ENCODE assay signal across 29 cellular contexts in the genomic region with DNA sequence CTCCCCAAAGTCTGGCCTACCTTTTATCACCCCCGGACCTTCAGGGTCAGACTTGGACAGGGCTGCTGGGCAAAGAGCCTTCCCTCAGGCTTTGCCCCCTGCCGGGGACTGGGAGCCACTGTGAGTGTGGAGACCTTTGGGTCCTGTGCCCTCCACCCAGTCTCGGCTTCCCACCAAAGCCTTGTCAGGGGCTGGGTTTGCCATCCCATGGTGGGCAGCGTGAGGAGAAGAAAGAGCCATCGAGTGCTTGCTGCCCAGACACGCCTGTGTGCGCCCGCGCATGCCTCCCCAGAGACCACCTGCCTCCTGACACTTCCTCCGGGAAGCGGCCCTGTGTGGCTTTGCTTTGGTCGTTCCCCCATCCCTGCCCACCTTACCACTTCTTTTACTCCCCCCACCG. TPM values are rescaled to one million over a fixed set of nuclear protein-coding genes. Genes with fewer than 3 reads are reported as not detected.
DNase-seq lines count a peak whose midpoint lies in the region; ATAC-seq and TF ChIP-seq lines count a peak whose summit lies in the region.
"Had no signal": no experiment of that assay in that cellular context is flagged by ENCODE, and none has a peak within 500 bp of the region (broad histone marks: within the 10 kb centered on the region; RNA-seq: fewer than 3 reads in every experiment).

No MANE protein-coding gene starts in this region.

- H3K27ac ChIP-seq in cardiac muscle cell (peak overlapping the region; percentile 76), esophagus muscularis mucosa (replicated peaks in 1 of 4) (peak overlapping the region; percentile 38 to 66 (median 49)), neuronal stem cell (replicated peaks; ENCODE audit: low read length) (no peak overlapping the region), uterus (peak overlapping the region; percentile 55 to 65)
- H3K27ac ChIP-seq: GM23248, left lung, ovary, Peyer's patch, thoracic aorta had no signal

- no peak for TF ChIP-seq POLR2A in esophagus muscularis mucosa (IDR thresholded peaks at IDR 0.05; ENCODE audit: low read depth)
- TF ChIP-seq POLR2A in uterus (IDR thresholded peaks at IDR 0.05) = no peak

- peak overlapping the region; percentile 14 for H3K23ac ChIP-seq in neuronal stem cell (ENCODE audit: low read depth, low read length, poor library complexity)

- no peak for DNase-seq in cardiac muscle cell (ENCODE audit: low read depth in 1 of 2, low spot score in 1 of 2)
- DNase-seq in left ventricle myocardium superior = no peak
- DNase-seq in esophagus muscularis mucosa (ENCODE audit: extremely low spot score) = no peak
- DNase-seq in neuronal stem cell (ENCODE audit: low spot score) = no peak
- DNase-seq in uterus = no peak
- DNase-seq in stimulated activated naive CD4-positive, alpha-beta T cell (lab: John Stamatoyannopoulos, UW) = no peak
- DNase-seq in NK-92 treated with Interleukin-12 subunit alpha and Interleukin-12 subunit beta, amount 100 ng/mL, for 24 hours (lab: John Stamatoyannopoulos, UW) = no peak
- DNase-seq in COLO829 (ENCODE audit: low spot score) = no peak
- DNase-seq: activated CD4-positive, alpha-beta memory T cell treated with anti-CD3 and anti-CD28 coated beads for 36 hours; activated CD4-positive, CD25-positive, alpha-beta regulatory T cell; activated CD8-positive, alpha-beta memory T cell treated with anti-CD3 and anti-CD28 coated beads, Interleukin-2, amount 50 U/mL, for 4 hours; activated naive CD4-positive, alpha-beta T cell treated with anti-CD3 and anti-CD28 coated beads, Interleukin-2, amount 50 U/mL, for 16 hours; amygdala; CD8-positive, alpha-beta T cell; cortex of kidney; DMS153; GM23248; left lung; NCI-H1105 treated with DMSO at 0.1 percent for 48 hours; NCI-H1930; NCI-H2227 treated with DMSO at 0.1 percent for 48 hours; NCI-H526 treated with DMSO at 0.1 percent for 48 hours; Peyer's patch; sigmoid colon; stimulated activated CD4-positive, alpha-beta T cell treated with anti-CD3 and anti-CD28 coated beads, Interleukin-15, amount 100 ng/mL, for 24 hours; stimulated activated naive CD4-positive, alpha-beta T cell treated with Interleukin-2 at 50 U/mL for 16 hours; T-cell had no signal

- no peak for TF ChIP-seq EP300 in esophagus muscularis mucosa (IDR thresholded peaks at IDR 0.05)

- intact Hi-C loops in left ventricle myocardium superior (cut with micrococcal nuclease) = no loop called here
- intact Hi-C loops in esophagus muscularis mucosa (cut with DNase I) = no loop called here
- intact Hi-C loops in uterus (cut with DNase I; ENCODE audit: low total_unique reads) = no loop called here

- H2BK12ac ChIP-seq in neuronal stem cell (ENCODE audit: low read length) = no peak overlapping the region

- H2BK15ac ChIP-seq in neuronal stem cell (ENCODE audit: low read length) = no peak overlapping the region

- H3K4me1 ChIP-seq in cardiac muscle cell (ENCODE audit: low read depth) (peaks cover 3% of the 10 kb centered on the region), esophagus muscularis mucosa (peaks cover 33 to 50% (median 42%) of the 10 kb centered on the region in 4 donors), neuronal stem cell (ENCODE audit: control insufficient read depth in 2 of 2, insufficient read depth in 1 of 2, low read depth in 1 of 2, low read length in 2 of 2) (peaks cover under 1% of the 10 kb centered on the region in 2 donors), uterus (no peaks in the 10 kb centered on the region)

- no peak overlapping the region for H3K4me2 ChIP-seq in neuronal stem cell (ENCODE audit: insufficient read depth, low read length, poor library complexity, severe bottlenecking)

- no peak overlapping the region for H3K18ac ChIP-seq in neuronal stem cell (ENCODE audit: low read length)

- no peak for TF ChIP-seq CTCF in cardiac muscle cell (IDR thresholded peaks at IDR 0.05; ENCODE audit: low read depth, low read length)
- TF ChIP-seq CTCF in esophagus muscularis mucosa (IDR thresholded peaks at IDR 0.05) = no peak
- TF ChIP-seq CTCF in uterus (IDR thresholded peaks at IDR 0.05) = no peak

- no peak for ATAC-seq in left ventricle myocardium superior
- ATAC-seq: CD8-positive, alpha-beta T cell; T-cell had no signal

- H2AK5ac ChIP-seq in neuronal stem cell (ENCODE audit: low read depth, low read length) = no peak overlapping the region

- H4K8ac ChIP-seq in neuronal stem cell (ENCODE audit: low read depth, low read length) = no peak overlapping the region

- H3K9ac ChIP-seq in neuronal stem cell (ENCODE audit: low read depth, low read length, poor library complexity) = peak overlapping the region; percentile 34
- H3K9ac ChIP-seq: GM23248 had no signal

- no peak overlapping the region for H3K14ac ChIP-seq in neuronal stem cell (ENCODE audit: low read length)

- no peak overlapping the region for H3K4ac ChIP-seq in neuronal stem cell (ENCODE audit: low read length)

- H2BK120ac ChIP-seq in neuronal stem cell (ENCODE audit: low read depth, low read length) = no peak overlapping the region

- no peaks in the 10 kb centered on the region for H3K27me3 ChIP-seq in cardiac muscle cell
- H3K27me3 ChIP-seq in esophagus muscularis mucosa = no peaks in the 10 kb centered on the region
- no peaks in the 10 kb centered on the region for H3K27me3 ChIP-seq in neuronal stem cell (ENCODE audit: control insufficient read depth in 3 of 3, insufficient read depth in 3 of 3, low read depth in 1 of 3, low read length in 3 of 3)
- no peaks in the 10 kb centered on the region for H3K27me3 ChIP-seq in uterus
- H3K27me3 ChIP-seq: left lung, ovary, Peyer's patch, sigmoid colon had no signal

- peaks cover 13% of the 10 kb centered on the region for H3K79me1 ChIP-seq in neuronal stem cell (ENCODE audit: low read depth, low read length)

- H3K9me3 ChIP-seq in cardiac muscle cell (ENCODE audit: low read depth) = no peaks in the 10 kb centered on the region
- no peaks in the 10 kb centered on the region for H3K9me3 ChIP-seq in esophagus muscularis mucosa
- no peaks in the 10 kb centered on the region for H3K9me3 ChIP-seq in neuronal stem cell (replicated peaks in 1 of 2; ENCODE audit: control insufficient read depth in 2 of 2, insufficient read depth in 1 of 2, low read depth in 1 of 2, low read length in 2 of 2)
- H3K9me3 ChIP-seq in uterus = no peaks in the 10 kb centered on the region
- H3K9me3 ChIP-seq: left lung, ovary, Peyer's patch, sigmoid colon, thoracic aorta had no signal

- H2BK5ac ChIP-seq in neuronal stem cell (ENCODE audit: low read length) = peak overlapping the region; percentile 45

- WGBS in esophagus muscularis mucosa = 88% methylated on average over 13 of the region's 13 CpGs
- no CpG with 5 or more reads among the region's 13 CpGs for WGBS in neuronal stem cell (ENCODE audit: extremely low coverage in 2 of 2, insufficient read length in 2 of 2, insufficient replicate concordance in 1 of 2), 2 donors

- no peak overlapping the region for H4K91ac ChIP-seq in neuronal stem cell (ENCODE audit: low read depth, low read length, poor library complexity)

- no peak overlapping the region for H2AFZ ChIP-seq in neuronal stem cell (ENCODE audit: low read length)
- H2AFZ ChIP-seq: GM23248 had no signal

- H3K36me3 ChIP-seq in cardiac muscle cell (peaks cover 92% of the 10 kb centered on the region), esophagus muscularis mucosa (peaks cover 37 to 92% (median 81%) of the 10 kb centered on the region in 4 donors), neuronal stem cell (replicated peaks in 1 of 2; ENCODE audit: control insufficient read depth in 2 of 2, insufficient read depth in 2 of 2, low read length in 2 of 2) (peaks cover 59 to 88% of the 10 kb centered on the region in 2 donors), uterus (no peaks in the 10 kb centered on the region)
- H3K36me3 ChIP-seq: ovary had no signal

- H3K4me3 ChIP-seq in cardiac muscle cell = no peak overlapping the region
- H3K4me3 ChIP-seq in esophagus muscularis mucosa = no peak overlapping the region
- H3K4me3 ChIP-seq in neuronal stem cell (ENCODE audit: low read length in 2 of 2) = no peak overlapping the region
- H3K4me3 ChIP-seq in uterus = no peak overlapping the region
- H3K4me3 ChIP-seq: GM23248, left lung, ovary, Peyer's patch, sigmoid colon, thoracic aorta had no signal

RNA-seq across cellular contexts. Expression of gene VEGFA, which starts 10.3 kb away (rescaled TPM):
- total RNA-seq in cardiac muscle cell (409 and 626 TPM in 2 replicates), left ventricle myocardium superior (261 TPM), esophagus muscularis mucosa (10 to 100 TPM; 39.2 to 58.5 (median 45.0) TPM), uterus (100 to 1,000 TPM in 3 of 4 donors, 10 to 100 TPM in 1; 81.0 to 247 (median 156) TPM)
- polyA plus RNA-seq in cardiac muscle cell = 199 and 228 TPM in 2 replicates
- 29.0 TPM for polyA plus RNA-seq in neuronal stem cell (2013, experiment 1 of 2)
- 29.1 TPM for polyA plus RNA-seq in neuronal stem cell (2013, experiment 2 of 2)
